ENCODE assay signal across 8 cellular contexts in the genomic region with DNA sequence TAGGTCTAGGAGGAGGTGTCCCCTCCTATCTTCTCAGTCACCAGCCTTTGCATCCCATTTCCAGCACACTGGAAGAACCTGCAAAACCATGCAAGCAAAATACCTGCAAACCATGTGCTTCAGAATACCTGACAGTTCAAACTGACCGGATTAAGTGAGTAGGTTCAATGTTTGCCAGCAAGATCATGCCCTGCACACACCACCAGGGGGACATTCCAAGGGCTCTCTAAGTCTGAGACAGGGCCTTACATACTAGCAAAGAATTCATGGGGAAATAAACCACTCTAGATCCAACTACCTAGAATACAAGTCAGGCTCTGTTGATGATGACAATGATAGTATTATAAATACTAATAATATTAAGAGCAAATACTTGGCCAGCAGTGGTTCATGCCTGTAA. TPM values are rescaled to one million over a fixed set of nuclear protein-coding genes. Genes with fewer than 3 reads are reported as not detected.
A peak's percentile ranks its signal among the peaks of the same experiment; 100 is the strongest.
DNase-seq lines count a peak whose midpoint lies in the region; ATAC-seq and TF ChIP-seq lines count a peak whose summit lies in the region.

No MANE protein-coding gene starts in this region.

- DNase-seq in stimulated activated CD4-positive, alpha-beta T cell treated with anti-CD3 and anti-CD28 coated beads, Interleukin-1b, Interleukin-23, amount 100 ng/mL, for 48 hours = peak; percentile 7
- no peak for DNase-seq in stimulated activated CD4-positive, alpha-beta T cell treated with anti-CD3 and anti-CD28 coated beads, Interleukin-12 subunit alpha, Interleukin-12 subunit beta, amount 100 ng/mL, for 4 hours
- DNase-seq in SKM-1 (lab: John Stamatoyannopoulos, UW; ENCODE audit: unreplicated experiment) (peak; percentile 18), hepatocyte (ENCODE audit: low spot score) (peak; percentile 26), AML-193 (lab: John Stamatoyannopoulos, UW) (no peak), coronary artery (ENCODE audit: low spot score) (no peak)

- H3K9me2 ChIP-seq in hepatocyte (replicated peaks; ENCODE audit: insufficient read depth) = no peaks in the 10 kb centered on the region

- H3K9me3 ChIP-seq in hepatocyte (ENCODE audit: low read depth) (no peaks in the 10 kb centered on the region), gastroesophageal sphincter (no peaks in the 10 kb centered on the region)

- no peak overlapping the region for H2AFZ ChIP-seq in hepatocyte

- no peaks in the 10 kb centered on the region for H3K27me3 ChIP-seq in hepatocyte
- H3K27me3 ChIP-seq in gastroesophageal sphincter = no peaks in the 10 kb centered on the region

- no peaks in the 10 kb centered on the region for H4K20me1 ChIP-seq in hepatocyte (ENCODE audit: insufficient read depth, poor library complexity, severe bottlenecking)

- peaks cover 34% of the 10 kb centered on the region for H3K79me2 ChIP-seq in hepatocyte

- H3K4me1 ChIP-seq in hepatocyte (ENCODE audit: insufficient read depth) (no peaks in the 10 kb centered on the region), gastroesophageal sphincter (peaks cover 0 to 35% (median 4%) of the 10 kb centered on the region in 3 donors)

- 72% methylated on average over 1 of the region's 1 CpG for WGBS in hepatocyte (ENCODE audit: low lambda C conversion rate, missing lambda C conversion rate)
- WGBS in gastroesophageal sphincter (ENCODE audit: low coverage in 1 of 2), 2 donors = 20% methylated on average over 1 of the region's 1 CpG; no CpG with 5 or more reads in 1 of the 2 donors

- TF ChIP-seq CTCF in hepatocyte (IDR thresholded peaks at IDR 0.05; ENCODE audit: poor library complexity) = peak; percentile 23
- TF ChIP-seq CTCF in gastroesophageal sphincter (IDR thresholded peaks at IDR 0.05) = peak in 2 of 4 experiments; percentile 9 to 14
- no peak for TF ChIP-seq CTCF in coronary artery (IDR thresholded peaks at IDR 0.05)

- TF ChIP-seq EP300 in gastroesophageal sphincter (IDR thresholded peaks at IDR 0.05) = no peak

- ATAC-seq in gastroesophageal sphincter = no peak
- no peak for ATAC-seq in GM18873 (IDR thresholded peaks at IDR 0.05; ENCODE audit: low FRiP score, unreplicated experiment)

- H3K4me3 ChIP-seq in hepatocyte = no peak overlapping the region
- H3K4me3 ChIP-seq in gastroesophageal sphincter = no peak overlapping the region
- no peak overlapping the region for H3K4me3 ChIP-seq in coronary artery

- no peak for TF ChIP-seq POLR2A in gastroesophageal sphincter (IDR thresholded peaks at IDR 0.05)

- no peak overlapping the region for H3K4me2 ChIP-seq in hepatocyte

- H3K27ac ChIP-seq in hepatocyte (no peak overlapping the region), gastroesophageal sphincter (no peak overlapping the region), coronary artery (no peak overlapping the region)

- H3K36me3 ChIP-seq in hepatocyte (replicated peaks; ENCODE audit: insufficient read depth, low read depth) (no peaks in the 10 kb centered on the region), gastroesophageal sphincter (peaks cover 0 to 31% of the 10 kb centered on the region in 2 donors)

RNA-seq across cellular contexts. Expression of a gene that starts 27.6 kb away (rescaled TPM):
- 16.3 and 18.3 TPM in 2 replicates for total RNA-seq in hepatocyte
- 6.1 and 9.3 TPM in 2 replicates for polyA plus RNA-seq in hepatocyte
- 10 to 100 TPM; 32.6 to 80.8 (median 37.7) TPM for total RNA-seq in gastroesophageal sphincter

RNA-seq across cellular contexts. Expression of a gene that starts 59.9 kb away (rescaled TPM):
- 4.7 and 5.1 TPM in 2 replicates for total RNA-seq in hepatocyte
- polyA plus RNA-seq in hepatocyte = 5.0 and 8.0 TPM in 2 replicates
- total RNA-seq in gastroesophageal sphincter = 1 to 10 TPM; 3.8 to 7.6 (median 5.4) TPM

Comparison
In these comparisons a context has a peak if more than half of its experiments do, and no peak if none do; other contexts are left out.
1. DNase-seq: peak in stimulated activated CD4-positive, alpha-beta T cell treated with anti-CD3 and anti-CD28 coated beads, Interleukin-1b, Interleukin-23, amount 100 ng/mL, for 48 hours (single experiment), SKM-1 (single experiment) and hepatocyte (single experiment); none in stimulated activated CD4-positive, alpha-beta T cell treated with anti-CD3 and anti-CD28 coated beads, Interleukin-12 subunit alpha, Interleukin-12 subunit beta, amount 100 ng/mL, for 4 hours (single experiment), AML-193 (0 of 2) and coronary artery (single experiment).